Comparison of ENCODE assay signal across 1 cellular context in the genomic region with DNA sequence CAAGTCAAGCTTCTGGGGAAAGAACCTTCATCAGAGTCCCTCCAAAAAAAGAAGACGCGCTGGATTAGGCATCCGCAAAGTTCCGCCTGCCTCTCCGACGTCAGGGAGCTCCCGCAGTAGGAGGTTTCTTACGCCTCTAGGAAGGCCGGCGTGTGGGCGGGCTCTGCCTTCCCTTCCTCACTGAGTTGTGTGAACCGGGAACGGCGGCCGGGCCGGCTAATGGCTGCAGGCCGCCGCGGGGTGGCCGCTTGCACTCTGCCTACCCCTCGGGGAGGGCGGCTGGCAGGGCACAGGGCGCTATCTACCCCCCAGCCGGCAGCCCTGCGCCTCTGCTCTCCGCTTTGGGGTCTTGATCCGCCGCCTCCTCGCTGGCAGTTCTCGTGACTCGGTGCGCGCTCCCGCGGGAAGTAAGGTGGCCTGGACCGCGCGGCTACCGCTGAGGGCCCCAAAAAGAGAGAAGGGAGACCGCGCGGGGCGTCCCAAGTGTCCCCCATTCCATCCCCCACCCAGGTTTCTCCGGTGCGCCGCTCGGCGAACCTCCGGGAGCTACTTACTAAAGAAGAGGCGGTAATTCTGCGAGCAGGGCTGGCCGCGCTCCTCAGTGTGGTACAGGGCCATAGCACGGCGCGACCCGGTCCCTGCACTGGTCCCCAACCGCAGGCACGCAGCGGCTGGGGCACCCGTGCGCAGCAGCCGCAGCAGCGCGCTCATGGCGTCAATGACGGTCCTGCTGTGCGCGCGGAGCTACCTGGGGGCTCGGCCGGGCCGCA.
TF ChIP-seq lines count a peak whose summit lies in the region.

A gene (minus strand): TSS at position 723 of the 770 bp plus-strand sequence. CDS start 12 bp downstream, at position 711.

TF ChIP-seq in HepG2, 621 proteins besides CTCF, POLR2A, EP300 and RAD21 (continued from another document and continues in another):
- TF ChIP-seq, protein P1, sequence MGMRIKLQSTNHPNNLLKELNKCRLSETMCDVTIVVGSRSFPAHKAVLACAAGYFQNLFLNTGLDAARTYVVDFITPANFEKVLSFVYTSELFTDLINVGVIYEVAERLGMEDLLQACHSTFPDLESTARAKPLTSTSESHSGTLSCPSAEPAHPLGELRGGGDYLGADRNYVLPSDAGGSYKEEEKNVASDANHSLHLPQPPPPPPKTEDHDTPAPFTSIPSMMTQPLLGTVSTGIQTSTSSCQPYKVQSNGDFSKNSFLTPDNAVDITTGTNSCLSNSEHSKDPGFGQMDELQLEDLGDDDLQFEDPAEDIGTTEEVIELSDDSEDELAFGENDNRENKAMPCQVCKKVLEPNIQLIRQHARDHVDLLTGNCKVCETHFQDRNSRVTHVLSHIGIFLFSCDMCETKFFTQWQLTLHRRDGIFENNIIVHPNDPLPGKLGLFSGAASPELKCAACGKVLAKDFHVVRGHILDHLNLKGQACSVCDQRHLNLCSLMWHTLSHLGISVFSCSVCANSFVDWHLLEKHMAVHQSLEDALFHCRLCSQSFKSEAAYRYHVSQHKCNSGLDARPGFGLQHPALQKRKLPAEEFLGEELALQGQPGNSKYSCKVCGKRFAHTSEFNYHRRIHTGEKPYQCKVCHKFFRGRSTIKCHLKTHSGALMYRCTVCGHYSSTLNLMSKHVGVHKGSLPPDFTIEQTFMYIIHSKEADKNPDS (CRISPR knock-in tag; IDR thresholded peaks at IDR 0.05) = peak; percentile 87; the same call in 1 of the 2 replicates
- TF ChIP-seq MYNN (CRISPR knock-in tag; IDR thresholded peaks at IDR 0.05; ENCODE audit: low read depth) = no peak
- TF ChIP-seq ZSCAN21 (CRISPR knock-in tag; IDR thresholded peaks at IDR 0.05; ENCODE audit: borderline replicate concordance) = peak; percentile 25; the same call in 1 of the 2 replicates
- peak; percentile 74; the same call in 1 of the 2 replicates for TF ChIP-seq MAZ (IDR thresholded peaks at IDR 0.05; ENCODE audit: borderline replicate concordance, low read depth, low read length)
- no peak; the same call in 1 of the 2 replicates for TF ChIP-seq MAZ (CRISPR knock-in tag; IDR thresholded peaks at IDR 0.05; ENCODE audit: low read depth)
- no peak for TF ChIP-seq SRSF9 (IDR thresholded peaks at IDR 0.05; ENCODE audit: borderline replicate concordance, insufficient read depth, low read depth, low read length, poor library complexity, severe bottlenecking)
- TF ChIP-seq, protein P2, sequence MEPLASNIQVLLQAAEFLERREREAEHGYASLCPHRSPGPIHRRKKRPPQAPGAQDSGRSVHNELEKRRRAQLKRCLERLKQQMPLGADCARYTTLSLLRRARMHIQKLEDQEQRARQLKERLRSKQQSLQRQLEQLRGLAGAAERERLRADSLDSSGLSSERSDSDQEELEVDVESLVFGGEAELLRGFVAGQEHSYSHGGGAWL (CRISPR knock-in tag; IDR thresholded peaks at IDR 0.05) = peak; percentile 70; the same call in 1 of the 2 replicates
- TF ChIP-seq, protein P3, sequence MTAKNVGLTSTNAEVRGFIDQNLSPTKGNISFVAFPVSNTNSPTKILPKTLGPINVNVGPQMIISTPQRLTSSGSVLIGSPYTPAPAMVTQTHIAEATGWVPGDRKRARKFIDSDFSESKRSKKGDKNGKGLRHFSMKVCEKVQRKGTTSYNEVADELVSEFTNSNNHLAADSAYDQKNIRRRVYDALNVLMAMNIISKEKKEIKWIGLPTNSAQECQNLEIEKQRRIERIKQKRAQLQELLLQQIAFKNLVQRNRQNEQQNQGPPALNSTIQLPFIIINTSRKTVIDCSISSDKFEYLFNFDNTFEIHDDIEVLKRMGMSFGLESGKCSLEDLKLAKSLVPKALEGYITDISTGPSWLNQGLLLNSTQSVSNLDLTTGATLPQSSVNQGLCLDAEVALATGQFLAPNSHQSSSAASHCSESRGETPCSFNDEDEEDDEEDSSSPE (CRISPR knock-in tag; IDR thresholded peaks at IDR 0.05) = peak; percentile 60
- no peak for TF ChIP-seq ZNF3 (CRISPR knock-in tag; IDR thresholded peaks at IDR 0.05)
- no peak for TF ChIP-seq KAT2B (IDR thresholded peaks at IDR 0.05; ENCODE audit: borderline replicate concordance, low read depth, low read length)
- TF ChIP-seq HNRNPLL (IDR thresholded peaks at IDR 0.05; ENCODE audit: low read depth, low read length, poor library complexity, severe bottlenecking) = peak; percentile 99
- no peak for TF ChIP-seq ZNF782 (CRISPR knock-in tag; IDR thresholded peaks at IDR 0.05; ENCODE audit: borderline replicate concordance)
- peak; percentile 67 for TF ChIP-seq ZNF546 (CRISPR knock-in tag; conservative IDR thresholded peaks at IDR 0.05)
- TF ChIP-seq, protein P4, sequence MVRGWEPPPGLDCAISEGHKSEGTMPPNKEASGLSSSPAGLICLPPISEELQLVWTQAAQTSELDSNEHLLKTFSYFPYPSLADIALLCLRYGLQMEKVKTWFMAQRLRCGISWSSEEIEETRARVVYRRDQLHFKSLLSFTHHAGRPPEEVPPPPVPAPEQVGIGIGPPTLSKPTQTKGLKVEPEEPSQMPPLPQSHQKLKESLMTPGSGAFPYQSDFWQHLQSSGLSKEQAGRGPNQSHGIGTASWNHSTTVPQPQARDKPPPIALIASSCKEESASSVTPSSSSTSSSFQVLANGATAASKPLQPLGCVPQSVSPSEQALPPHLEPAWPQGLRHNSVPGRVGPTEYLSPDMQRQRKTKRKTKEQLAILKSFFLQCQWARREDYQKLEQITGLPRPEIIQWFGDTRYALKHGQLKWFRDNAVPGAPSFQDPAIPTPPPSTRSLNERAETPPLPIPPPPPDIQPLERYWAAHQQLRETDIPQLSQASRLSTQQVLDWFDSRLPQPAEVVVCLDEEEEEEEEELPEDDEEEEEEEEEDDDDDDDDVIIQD (CRISPR knock-in tag; IDR thresholded peaks at IDR 0.05; ENCODE audit: low read depth) = peak; percentile 90; the same call in 1 of the 2 replicates
- TF ChIP-seq MED13 (CRISPR knock-in tag; IDR thresholded peaks at IDR 0.05) = peak; percentile 53; the same call in 1 of the 2 replicates
- TF ChIP-seq, protein P5, sequence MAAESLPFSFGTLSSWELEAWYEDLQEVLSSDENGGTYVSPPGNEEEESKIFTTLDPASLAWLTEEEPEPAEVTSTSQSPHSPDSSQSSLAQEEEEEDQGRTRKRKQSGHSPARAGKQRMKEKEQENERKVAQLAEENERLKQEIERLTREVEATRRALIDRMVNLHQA (CRISPR knock-in tag; IDR thresholded peaks at IDR 0.05) = no peak
- TF ChIP-seq, protein P6, sequence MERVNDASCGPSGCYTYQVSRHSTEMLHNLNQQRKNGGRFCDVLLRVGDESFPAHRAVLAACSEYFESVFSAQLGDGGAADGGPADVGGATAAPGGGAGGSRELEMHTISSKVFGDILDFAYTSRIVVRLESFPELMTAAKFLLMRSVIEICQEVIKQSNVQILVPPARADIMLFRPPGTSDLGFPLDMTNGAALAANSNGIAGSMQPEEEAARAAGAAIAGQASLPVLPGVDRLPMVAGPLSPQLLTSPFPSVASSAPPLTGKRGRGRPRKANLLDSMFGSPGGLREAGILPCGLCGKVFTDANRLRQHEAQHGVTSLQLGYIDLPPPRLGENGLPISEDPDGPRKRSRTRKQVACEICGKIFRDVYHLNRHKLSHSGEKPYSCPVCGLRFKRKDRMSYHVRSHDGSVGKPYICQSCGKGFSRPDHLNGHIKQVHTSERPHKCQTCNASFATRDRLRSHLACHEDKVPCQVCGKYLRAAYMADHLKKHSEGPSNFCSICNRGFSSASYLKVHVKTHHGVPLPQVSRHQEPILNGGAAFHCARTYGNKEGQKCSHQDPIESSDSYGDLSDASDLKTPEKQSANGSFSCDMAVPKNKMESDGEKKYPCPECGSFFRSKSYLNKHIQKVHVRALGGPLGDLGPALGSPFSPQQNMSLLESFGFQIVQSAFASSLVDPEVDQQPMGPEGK (CRISPR knock-in tag; IDR thresholded peaks at IDR 0.05) = peak; percentile 66
- TF ChIP-seq, protein P7, sequence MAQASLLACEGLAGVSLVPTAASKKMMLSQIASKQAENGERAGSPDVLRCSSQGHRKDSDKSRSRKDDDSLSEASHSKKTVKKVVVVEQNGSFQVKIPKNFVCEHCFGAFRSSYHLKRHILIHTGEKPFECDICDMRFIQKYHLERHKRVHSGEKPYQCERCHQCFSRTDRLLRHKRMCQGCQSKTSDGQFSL (CRISPR knock-in tag; IDR thresholded peaks at IDR 0.05) = no peak
- TF ChIP-seq KDM1A (CRISPR knock-in tag; IDR thresholded peaks at IDR 0.05) = no peak
- TF ChIP-seq, protein P8, sequence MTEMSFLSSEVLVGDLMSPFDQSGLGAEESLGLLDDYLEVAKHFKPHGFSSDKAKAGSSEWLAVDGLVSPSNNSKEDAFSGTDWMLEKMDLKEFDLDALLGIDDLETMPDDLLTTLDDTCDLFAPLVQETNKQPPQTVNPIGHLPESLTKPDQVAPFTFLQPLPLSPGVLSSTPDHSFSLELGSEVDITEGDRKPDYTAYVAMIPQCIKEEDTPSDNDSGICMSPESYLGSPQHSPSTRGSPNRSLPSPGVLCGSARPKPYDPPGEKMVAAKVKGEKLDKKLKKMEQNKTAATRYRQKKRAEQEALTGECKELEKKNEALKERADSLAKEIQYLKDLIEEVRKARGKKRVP (CRISPR knock-in tag; IDR thresholded peaks at IDR 0.05) = peak in 1 of 2 experiments; percentile 15; a peak in 1 of 4 replicates
- no peak; the same call in 1 of the 2 replicates for TF ChIP-seq NR2F2 (IDR thresholded peaks at IDR 0.05; ENCODE audit: borderline replicate concordance, low read depth)
- 0 out of 2 replicates have a peak, but pooled peaks have one; percentile 66 for TF ChIP-seq ZBTB3 (CRISPR knock-in tag; IDR thresholded peaks at IDR 0.05; ENCODE audit: borderline replicate concordance, low read depth)
- TF ChIP-seq, protein P9, sequence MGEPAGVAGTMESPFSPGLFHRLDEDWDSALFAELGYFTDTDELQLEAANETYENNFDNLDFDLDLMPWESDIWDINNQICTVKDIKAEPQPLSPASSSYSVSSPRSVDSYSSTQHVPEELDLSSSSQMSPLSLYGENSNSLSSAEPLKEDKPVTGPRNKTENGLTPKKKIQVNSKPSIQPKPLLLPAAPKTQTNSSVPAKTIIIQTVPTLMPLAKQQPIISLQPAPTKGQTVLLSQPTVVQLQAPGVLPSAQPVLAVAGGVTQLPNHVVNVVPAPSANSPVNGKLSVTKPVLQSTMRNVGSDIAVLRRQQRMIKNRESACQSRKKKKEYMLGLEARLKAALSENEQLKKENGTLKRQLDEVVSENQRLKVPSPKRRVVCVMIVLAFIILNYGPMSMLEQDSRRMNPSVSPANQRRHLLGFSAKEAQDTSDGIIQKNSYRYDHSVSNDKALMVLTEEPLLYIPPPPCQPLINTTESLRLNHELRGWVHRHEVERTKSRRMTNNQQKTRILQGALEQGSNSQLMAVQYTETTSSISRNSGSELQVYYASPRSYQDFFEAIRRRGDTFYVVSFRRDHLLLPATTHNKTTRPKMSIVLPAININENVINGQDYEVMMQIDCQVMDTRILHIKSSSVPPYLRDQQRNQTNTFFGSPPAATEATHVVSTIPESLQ (CRISPR knock-in tag; conservative IDR thresholded peaks at IDR 0.05) = no peak
- TF ChIP-seq ZNF557 (CRISPR knock-in tag; IDR thresholded peaks at IDR 0.05) = no peak
- TF ChIP-seq JUN (CRISPR knock-in tag; IDR thresholded peaks at IDR 0.05) = 0 out of 2 replicates have a peak, but pooled peaks have one; percentile 48
- TF ChIP-seq, protein P10, sequence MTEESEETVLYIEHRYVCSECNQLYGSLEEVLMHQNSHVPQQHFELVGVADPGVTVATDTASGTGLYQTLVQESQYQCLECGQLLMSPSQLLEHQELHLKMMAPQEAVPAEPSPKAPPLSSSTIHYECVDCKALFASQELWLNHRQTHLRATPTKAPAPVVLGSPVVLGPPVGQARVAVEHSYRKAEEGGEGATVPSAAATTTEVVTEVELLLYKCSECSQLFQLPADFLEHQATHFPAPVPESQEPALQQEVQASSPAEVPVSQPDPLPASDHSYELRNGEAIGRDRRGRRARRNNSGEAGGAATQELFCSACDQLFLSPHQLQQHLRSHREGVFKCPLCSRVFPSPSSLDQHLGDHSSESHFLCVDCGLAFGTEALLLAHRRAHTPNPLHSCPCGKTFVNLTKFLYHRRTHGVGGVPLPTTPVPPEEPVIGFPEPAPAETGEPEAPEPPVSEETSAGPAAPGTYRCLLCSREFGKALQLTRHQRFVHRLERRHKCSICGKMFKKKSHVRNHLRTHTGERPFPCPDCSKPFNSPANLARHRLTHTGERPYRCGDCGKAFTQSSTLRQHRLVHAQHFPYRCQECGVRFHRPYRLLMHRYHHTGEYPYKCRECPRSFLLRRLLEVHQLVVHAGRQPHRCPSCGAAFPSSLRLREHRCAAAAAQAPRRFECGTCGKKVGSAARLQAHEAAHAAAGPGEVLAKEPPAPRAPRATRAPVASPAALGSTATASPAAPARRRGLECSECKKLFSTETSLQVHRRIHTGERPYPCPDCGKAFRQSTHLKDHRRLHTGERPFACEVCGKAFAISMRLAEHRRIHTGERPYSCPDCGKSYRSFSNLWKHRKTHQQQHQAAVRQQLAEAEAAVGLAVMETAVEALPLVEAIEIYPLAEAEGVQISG (CRISPR knock-in tag; IDR thresholded peaks at IDR 0.05) = peak; percentile 97
- TF ChIP-seq PAX8 (CRISPR knock-in tag; IDR thresholded peaks at IDR 0.05; ENCODE audit: borderline replicate concordance) = no peak
- peak; percentile 83 for TF ChIP-seq GABPB1 (CRISPR knock-in tag; IDR thresholded peaks at IDR 0.05)
- TF ChIP-seq HNRNPUL1 (IDR thresholded peaks at IDR 0.05; ENCODE audit: low read depth, low read length) = no peak
- no peak for TF ChIP-seq SUZ12 (IDR thresholded peaks at IDR 0.05; ENCODE audit: low read depth, low read length)
- 0 out of 2 replicates have a peak, but pooled peaks have one; percentile 10 for TF ChIP-seq ZMYM3 (CRISPR knock-in tag; IDR thresholded peaks at IDR 0.05)
- TF ChIP-seq, protein P11, sequence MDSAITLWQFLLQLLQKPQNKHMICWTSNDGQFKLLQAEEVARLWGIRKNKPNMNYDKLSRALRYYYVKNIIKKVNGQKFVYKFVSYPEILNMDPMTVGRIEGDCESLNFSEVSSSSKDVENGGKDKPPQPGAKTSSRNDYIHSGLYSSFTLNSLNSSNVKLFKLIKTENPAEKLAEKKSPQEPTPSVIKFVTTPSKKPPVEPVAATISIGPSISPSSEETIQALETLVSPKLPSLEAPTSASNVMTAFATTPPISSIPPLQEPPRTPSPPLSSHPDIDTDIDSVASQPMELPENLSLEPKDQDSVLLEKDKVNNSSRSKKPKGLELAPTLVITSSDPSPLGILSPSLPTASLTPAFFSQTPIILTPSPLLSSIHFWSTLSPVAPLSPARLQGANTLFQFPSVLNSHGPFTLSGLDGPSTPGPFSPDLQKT (CRISPR knock-in tag; IDR thresholded peaks at IDR 0.05; ENCODE audit: borderline replicate concordance) = no peak
- TF ChIP-seq ZNF44 (CRISPR knock-in tag; IDR thresholded peaks at IDR 0.05) = peak; percentile 91
- no peak for TF ChIP-seq ZNF83 (CRISPR knock-in tag; IDR thresholded peaks at IDR 0.05; ENCODE audit: borderline replicate concordance)
- TF ChIP-seq, protein P12, sequence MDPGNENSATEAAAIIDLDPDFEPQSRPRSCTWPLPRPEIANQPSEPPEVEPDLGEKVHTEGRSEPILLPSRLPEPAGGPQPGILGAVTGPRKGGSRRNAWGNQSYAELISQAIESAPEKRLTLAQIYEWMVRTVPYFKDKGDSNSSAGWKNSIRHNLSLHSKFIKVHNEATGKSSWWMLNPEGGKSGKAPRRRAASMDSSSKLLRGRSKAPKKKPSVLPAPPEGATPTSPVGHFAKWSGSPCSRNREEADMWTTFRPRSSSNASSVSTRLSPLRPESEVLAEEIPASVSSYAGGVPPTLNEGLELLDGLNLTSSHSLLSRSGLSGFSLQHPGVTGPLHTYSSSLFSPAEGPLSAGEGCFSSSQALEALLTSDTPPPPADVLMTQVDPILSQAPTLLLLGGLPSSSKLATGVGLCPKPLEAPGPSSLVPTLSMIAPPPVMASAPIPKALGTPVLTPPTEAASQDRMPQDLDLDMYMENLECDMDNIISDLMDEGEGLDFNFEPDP (CRISPR knock-in tag; conservative IDR thresholded peaks at IDR 0.05) = 0 out of 2 replicates have a peak, but pooled peaks have one; percentile 78
- no peak for TF ChIP-seq ZNF496 (CRISPR knock-in tag; IDR thresholded peaks at IDR 0.05; ENCODE audit: insufficient replicate concordance)
